8 cellular contexts compared by ENCODE assay signal in genomic region chr4:1347410-1347864, GRCh38. TPM values are rescaled to one million over a fixed set of nuclear protein-coding genes. Genes with fewer than 3 reads are reported as not detected.
DNase-seq lines count a peak whose midpoint lies in the region; ATAC-seq and TF ChIP-seq lines count a peak whose summit lies in the region.

No MANE protein-coding gene starts in this region.

- CTCF ChIA-PET in activated CD8-positive, alpha-beta T cell treated with anti-CD3 and anti-CD28 coated beads for 36 hours (lab: Charles Lee) = interaction anchor here (0.7 to 2.5 kb wide), 12 partner anchors 8 to 216 kb away, joined by 3 to 7 read pairs (median 4); no protein-coding TSS in a partner anchor

- H3K27ac ChIP-seq in 22Rv1 (peak overlapping the region; percentile 90), esophagus squamous epithelium (peak overlapping the region; percentile 95 to 100 (median 100)), muscle layer of duodenum (ENCODE audit: low read length) (peak overlapping the region; percentile 97), substantia nigra (ENCODE audit: low read depth, low read length, poor library complexity, severe bottlenecking) (peak overlapping the region; percentile 89)

- H3K4me3 ChIP-seq in GM12875 (ENCODE audit: low read depth, low read length) = peak overlapping the region; percentile 91
- H3K4me3 ChIP-seq in NB4 (ENCODE audit: low read depth, low read length) = peak overlapping the region; percentile 74
- peak overlapping the region; percentile 65 to 97 (median 83) for H3K4me3 ChIP-seq in esophagus squamous epithelium
- peak overlapping the region; percentile 79 to 95 for H3K4me3 ChIP-seq in muscle layer of duodenum (ENCODE audit: low read depth in 1 of 2, low read length in 2 of 2)

- peak overlapping the region; percentile 84 for H3K4me3 Mint-ChIP-seq in activated CD8-positive, alpha-beta T cell treated with anti-CD3 and anti-CD28 coated beads for 36 hours

- no peaks in the 10 kb centered on the region for H3K9me3 Mint-ChIP-seq in activated CD8-positive, alpha-beta T cell treated with anti-CD3 and anti-CD28 coated beads for 36 hours

- peaks cover 20 to 57% (median 28%) of the 10 kb centered on the region in 3 donors for H3K4me1 ChIP-seq in esophagus squamous epithelium
- H3K4me1 ChIP-seq in muscle layer of duodenum (ENCODE audit: control insufficient read depth in 1 of 2, insufficient read depth in 2 of 2, low read length in 2 of 2) = peaks cover 12 to 27% of the 10 kb centered on the region in 2 donors

- H3K36me3 ChIP-seq in esophagus squamous epithelium (peaks cover 0 to 23% (median 0%) of the 10 kb centered on the region in 3 donors), muscle layer of duodenum (ENCODE audit: control insufficient read depth in 1 of 2, insufficient read depth in 2 of 2, low read length in 2 of 2) (peaks cover 0 to 11% of the 10 kb centered on the region in 2 donors)

- H3K9me3 ChIP-seq in esophagus squamous epithelium = no peaks in the 10 kb centered on the region
- H3K9me3 ChIP-seq in muscle layer of duodenum (ENCODE audit: control insufficient read depth in 1 of 2, low read length in 2 of 2) = no peaks in the 10 kb centered on the region

- no peaks in the 10 kb centered on the region for H3K36me3 Mint-ChIP-seq in activated CD8-positive, alpha-beta T cell treated with anti-CD3 and anti-CD28 coated beads for 36 hours (ENCODE audit: low read depth)

- H3K27ac Mint-ChIP-seq in activated CD8-positive, alpha-beta T cell treated with anti-CD3 and anti-CD28 coated beads for 36 hours = peak overlapping the region; percentile 90

- WGBS in esophagus squamous epithelium, 2 donors = 1% methylated on average over 33 of the region's 43 CpGs; no CpG with 5 or more reads in 1 of the 2 donors

- peak; percentile 29 for ATAC-seq in HG02678 (IDR thresholded peaks at IDR 0.05; ENCODE audit: unreplicated experiment)
- peak; percentile 25 for ATAC-seq in activated CD8-positive, alpha-beta T cell treated with anti-CD3 and anti-CD28 coated beads for 36 hours

- intact Hi-C loops in activated CD8-positive, alpha-beta T cell treated with anti-CD3 and anti-CD28 coated beads for 36 hours (cut with micrococcal nuclease) = loop anchor here (2.0 kb wide), 1 partner anchor 99 kb away; the partner anchor contains the start of gene CTBP1
- intact Hi-C loops in esophagus squamous epithelium (cut with DNase I) = loop anchor here (5.0 kb wide), 2 partner anchors 55 to 95 kb away; no protein-coding TSS in a partner anchor

- POLR2A ChIA-PET in activated CD8-positive, alpha-beta T cell treated with anti-CD3 and anti-CD28 coated beads for 36 hours (lab: Charles Lee) = interaction anchor here (1.3 to 3.1 kb wide), 3 partner anchors 58 to 179 kb away, joined by 3 to 23 read pairs (median 5); partner anchors contain the start of gene MAEA

- no peaks in the 10 kb centered on the region for H3K27me3 Mint-ChIP-seq in activated CD8-positive, alpha-beta T cell treated with anti-CD3 and anti-CD28 coated beads for 36 hours

- H3K4me1 Mint-ChIP-seq in activated CD8-positive, alpha-beta T cell treated with anti-CD3 and anti-CD28 coated beads for 36 hours (ENCODE audit: low read depth) = peaks cover 41% of the 10 kb centered on the region

- H3K27me3 ChIP-seq in esophagus squamous epithelium = no peaks in the 10 kb centered on the region
- no peaks in the 10 kb centered on the region for H3K27me3 ChIP-seq in muscle layer of duodenum (ENCODE audit: low read depth, low read length)

- peak; percentile 16 for TF ChIP-seq POLR2A in NB4 (IDR thresholded peaks at IDR 0.05; ENCODE audit: extremely low read depth, insufficient read length)
- no peak for TF ChIP-seq POLR2A in esophagus squamous epithelium (IDR thresholded peaks at IDR 0.05)

- peak; percentile 87 for DNase-seq in NB4 (ENCODE audit: low read depth)
- peak; percentile 63 for DNase-seq in activated CD8-positive, alpha-beta T cell treated with anti-CD3 and anti-CD28 coated beads for 36 hours
- no peak for DNase-seq in esophagus squamous epithelium (lab: John Stamatoyannopoulos, UW)
- peak in 20 of 49 donors; percentile 29 to 81 (median 54) for DNase-seq in substantia nigra (lab: John Stamatoyannopoulos, UW)

- TF ChIP-seq CTCF in 22Rv1 (IDR thresholded peaks at IDR 0.05) (no peak), GM12875 (IDR thresholded peaks at IDR 0.05; ENCODE audit: borderline replicate concordance, insufficient read depth, low read depth, low read length) (no peak), NB4 (IDR thresholded peaks at IDR 0.05; ENCODE audit: low read depth, low read length) (no peak), esophagus squamous epithelium (IDR thresholded peaks at IDR 0.05) (peak in 1 of 6 experiments; percentile 3)
- TF ChIP-seq CTCF in activated CD8-positive, alpha-beta T cell treated with anti-CD3 and anti-CD28 coated beads for 36 hours (IDR thresholded peaks at IDR 0.05) = no peak

RNA-seq across cellular contexts. Expression of gene UVSSA, which starts 0.4 kb away (rescaled TPM):
- total RNA-seq in activated CD8-positive, alpha-beta T cell treated with anti-CD3 and anti-CD28 coated beads for 36 hours = 10 to 100 TPM; 18.6 to 20.2 TPM
- total RNA-seq in esophagus squamous epithelium = 10 to 100 TPM in 3 of 4 donors, 1 to 10 TPM in 1; 7.2 to 12.8 (median 11.5) TPM

RNA-seq across cellular contexts. Expression of gene MAEA, which starts 57.7 kb away (rescaled TPM):
- total RNA-seq in activated CD8-positive, alpha-beta T cell treated with anti-CD3 and anti-CD28 coated beads for 36 hours = 10 to 100 TPM; 32.3 to 37.0 TPM
- 10 to 100 TPM; 56.6 to 78.7 (median 67.5) TPM for total RNA-seq in esophagus squamous epithelium

RNA-seq across cellular contexts. Expression of gene NKX1-1, which starts 58.8 kb away (rescaled TPM):
- not detected for total RNA-seq in activated CD8-positive, alpha-beta T cell treated with anti-CD3 and anti-CD28 coated beads for 36 hours
- total RNA-seq in esophagus squamous epithelium = not detected
